In the genomic region with DNA sequence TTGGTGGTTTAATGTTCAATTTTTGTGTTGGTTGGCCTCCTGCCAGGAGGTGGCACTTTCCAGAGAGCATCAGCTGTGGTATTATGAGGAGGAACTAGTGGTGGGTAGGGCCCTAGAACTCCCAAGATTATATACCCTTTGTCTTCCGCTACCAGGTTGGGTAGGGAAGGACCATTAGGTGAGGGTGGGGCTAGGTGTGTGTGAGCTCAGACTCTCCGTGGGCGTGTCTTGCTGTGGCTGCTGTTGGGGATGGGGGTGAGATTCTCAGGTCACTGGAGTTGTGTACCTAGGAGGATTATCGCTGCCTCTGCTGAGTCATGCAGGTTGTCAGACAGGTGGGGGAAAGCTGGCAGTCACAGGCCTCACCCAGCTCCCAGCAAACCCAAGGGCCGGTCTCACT, we compare ENCODE assay signal across 20 cellular contexts.
DNase-seq lines count a peak whose midpoint lies in the region; ATAC-seq, FAIRE-seq and TF ChIP-seq lines count a peak whose summit lies in the region.
"Had no signal": no experiment of that assay in that cellular context is flagged by ENCODE, and none has a peak within 500 bp of the region (broad histone marks: within the 10 kb centered on the region; RNA-seq: fewer than 3 reads in every experiment).

No MANE protein-coding gene starts in this region.

- H3K4me1 Mint-ChIP-seq in Calu3 (ENCODE audit: low read depth, unreplicated experiment) = no peaks in the 10 kb centered on the region
- H3K4me1 Mint-ChIP-seq: CD14-positive monocyte; CD4-positive, alpha-beta memory T cell had no signal

- no peak for TF ChIP-seq CTCF in Calu3 (IDR thresholded peaks at IDR 0.05; ENCODE audit: unreplicated experiment)
- no peak for TF ChIP-seq CTCF in transverse colon (IDR thresholded peaks at IDR 0.05)

- TF ChIP-seq POLR2A in transverse colon (IDR thresholded peaks at IDR 0.05) = no peak
- no peak for TF ChIP-seq POLR2A in GM12892 (IDR thresholded peaks at IDR 0.05; ENCODE audit: low read depth, low read length)

- in situ Hi-C loops in transverse colon (cut with MboI; ENCODE audit: low pct_ligation_motif_present in 1 of 4, low pct_unique_long_range_greater_than_20kb in 1 of 4, low sequenced_read_pairs in 3 of 4) = no loop called here

- H3K9me3 ChIP-seq in transverse colon = peaks cover 16 to 22% of the 10 kb centered on the region in 2 donors

- no TSS peak for BruUV-seq in Calu3 (replicated peaks; lab: Mats Ljungman, UMichigan)

- ATAC-seq in esophagus mucosa = peak; percentile 69
- ATAC-seq in GM18873 (IDR thresholded peaks at IDR 0.05; ENCODE audit: low FRiP score, unreplicated experiment) = no peak
- ATAC-seq: HCT116 had no signal

- H3K4me3 ChIP-seq in transverse colon = no peak overlapping the region
- H3K4me3 ChIP-seq: BLaER1 had no signal

- H3K4me3 Mint-ChIP-seq in Calu3 (ENCODE audit: low read depth, unreplicated experiment) = no peak overlapping the region
- H3K4me3 Mint-ChIP-seq: CD14-positive monocyte, HFFc6 had no signal

- H3K36me3 ChIP-seq in transverse colon = peaks cover 0 to 1% (median 0%) of the 10 kb centered on the region in 4 donors
- H3K36me3 ChIP-seq: BLaER1 had no signal

- no peak for TF ChIP-seq EP300 in transverse colon (IDR thresholded peaks at IDR 0.05; ENCODE audit: low read depth)

- no peak overlapping the region for H3K27ac Mint-ChIP-seq in Calu3 (ENCODE audit: unreplicated experiment)
- H3K27ac Mint-ChIP-seq: CD14-positive monocyte; CD4-positive, alpha-beta memory T cell; HFFc6 had no signal

- H3K4me1 ChIP-seq in transverse colon = no peaks in the 10 kb centered on the region
- H3K4me1 ChIP-seq: BLaER1 had no signal

- CTCF ChIA-PET in Calu3 (lab: Charles Lee) = no interaction called here

- no peak overlapping the region for H3K27ac ChIP-seq in transverse colon
- H3K27ac ChIP-seq: BLaER1 had no signal

- no peaks in the 10 kb centered on the region for H3K36me3 Mint-ChIP-seq in Calu3 (ENCODE audit: insufficient read depth, unreplicated experiment)
- H3K36me3 Mint-ChIP-seq: CD14-positive monocyte had no signal

- 97% methylated on average over 5 of the region's 5 CpGs; no CpG with 5 or more reads in 1 of the 2 donors for WGBS in transverse colon (ENCODE audit: low coverage in 1 of 2), 2 donors

- no peaks in the 10 kb centered on the region for H3K27me3 Mint-ChIP-seq in Calu3 (ENCODE audit: unreplicated experiment)
- H3K27me3 Mint-ChIP-seq: CD4-positive, alpha-beta memory T cell had no signal

- intact Hi-C loops in Calu3 (cut with micrococcal nuclease; ENCODE audit: unreplicated experiment) (no loop called here), transverse colon (cut with DNase I; ENCODE audit: low total_unique reads) (no loop called here)

- H3K9me3 Mint-ChIP-seq in Calu3 (ENCODE audit: low read depth, unreplicated experiment) = no peaks in the 10 kb centered on the region

- peak; percentile 6 for DNase-seq in Calu3
- peak; percentile 27 for DNase-seq in NCI-H69 (lab: John Stamatoyannopoulos, UW)
- DNase-seq in transverse colon = peak; percentile 14
- DNase-seq in GM12892 (ENCODE audit: insufficient read length) = no peak
- DNase-seq in stimulated activated CD4-positive, alpha-beta T cell treated with anti-CD3 and anti-CD28 coated beads, Interleukin-15, amount 100 ng/mL, for 24 hours = no peak
- DNase-seq: 8988T; CD4-positive, alpha-beta memory T cell; GOT3; H7; HFFc6; IMR-90 had no signal

- no peak for FAIRE-seq in GM12892 (lab: Jason Lieb, UNC)
- FAIRE-seq: G401.6, GM12891, GM18507, HTR-8/SVneo had no signal

- H3K27me3 ChIP-seq in transverse colon = no peaks in the 10 kb centered on the region
- H3K27me3 ChIP-seq: BLaER1 had no signal

Comparison
In these comparisons a context has a peak if more than half of its experiments do, and no peak if none do; other contexts are left out.
1. DNase-seq: peak in Calu3 (single experiment), NCI-H69 (single experiment) and transverse colon (single experiment); none in GM12892 (single experiment) and stimulated activated CD4-positive, alpha-beta T cell treated with anti-CD3 and anti-CD28 coated beads, Interleukin-15, amount 100 ng/mL, for 24 hours (single experiment).